ENCODE assay signal across 32 cellular contexts in genomic region chr4:155241225-155241624, GRCh38. TPM values are rescaled to one million over a fixed set of nuclear protein-coding genes. Genes with fewer than 3 reads are reported as not detected.
"Had no signal": no experiment of that assay in that cellular context is flagged by ENCODE, and none has a peak within 500 bp of the region (broad histone marks: within the 10 kb centered on the region; RNA-seq: fewer than 3 reads in every experiment).

No MANE protein-coding gene starts in this region.

- H3K79me2 ChIP-seq: parathyroid adenoma had no signal

- H3K4me2 ChIP-seq: neural progenitor cell, smooth muscle cell had no signal

- H3K9me3 ChIP-seq: ovary, psoas muscle, suprapubic skin, testis, transverse colon, upper lobe of right lung, uterus had no signal

- H3K27me3 ChIP-seq: neural progenitor cell, ovary, suprapubic skin, testis, tibial artery, transverse colon, upper lobe of right lung had no signal

- H3K9me3 Mint-ChIP-seq: neural progenitor cell had no signal

- H3K27ac Mint-ChIP-seq: natural killer cell; nephron; neural progenitor cell; progenitor cell of endocrine pancreas; stimulated activated memory B cell treated with anti-CD40 and anti-IgM and Interleukin-4, amounts not matched to agents 10 μg/mL and 1 μg/mL and 100 μg/mL, for 72 hours; stimulated activated naive CD8-positive, alpha-beta T cell treated with anti-CD3 and anti-CD28 coated beads, Interleukin-15, amount 100 ng/mL, for 72 hours; type B pancreatic cell had no signal

- H3K9ac ChIP-seq: neural progenitor cell, parathyroid adenoma had no signal

- H3K36me3 ChIP-seq: neural progenitor cell, ovary, spleen, suprapubic skin, tibial artery, transverse colon, upper lobe of right lung, uterus had no signal

- H3K27me3 Mint-ChIP-seq: progenitor cell of endocrine pancreas; stimulated activated memory B cell treated with anti-CD40 and anti-IgM and Interleukin-4, amounts not matched to agents 10 μg/mL and 1 μg/mL and 100 μg/mL, for 72 hours; stimulated activated naive CD8-positive, alpha-beta T cell treated with anti-CD3 and anti-CD28 coated beads, Interleukin-15, amount 100 ng/mL, for 72 hours; type B pancreatic cell had no signal

- ATAC-seq: natural killer cell; psoas muscle; right cardiac atrium; sciatic nerve; stimulated activated memory B cell treated with anti-CD40 and anti-IgM and Interleukin-4, amounts not matched to agents 10 μg/mL and 1 μg/mL and 100 μg/mL, for 72 hours; stimulated activated naive CD8-positive, alpha-beta T cell treated with anti-CD3 and anti-CD28 coated beads, Interleukin-15, amount 100 ng/mL, for 72 hours; stimulated activated naive CD8-positive, alpha-beta T cell treated with anti-CD3 and anti-CD28 coated beads, Interleukin-15, Interleukin-2, amounts not matched to agents 100 U/mL and 50 U/mL, for 24 hours; upper lobe of right lung had no signal

- H3K27ac ChIP-seq: neural progenitor cell, ovary, parathyroid adenoma, psoas muscle, skin epidermis, spleen, suprapubic skin, testis, tibial artery, transverse colon, upper lobe of right lung, uterus had no signal

- H3K4me1 Mint-ChIP-seq: natural killer cell; nephron; neural progenitor cell; stimulated activated memory B cell treated with anti-CD40 and anti-IgM and Interleukin-4, amounts not matched to agents 10 μg/mL and 1 μg/mL and 100 μg/mL, for 72 hours; stimulated activated naive CD8-positive, alpha-beta T cell treated with anti-CD3 and anti-CD28 coated beads, Interleukin-15, amount 100 ng/mL, for 72 hours had no signal

- H3K36me3 Mint-ChIP-seq: natural killer cell; neural progenitor cell; stimulated activated memory B cell treated with anti-CD40 and anti-IgM and Interleukin-4, amounts not matched to agents 10 μg/mL and 1 μg/mL and 100 μg/mL, for 72 hours; type B pancreatic cell had no signal

- H3K4me3 ChIP-seq: neural progenitor cell, ovary, psoas muscle, skin epidermis, smooth muscle cell, spleen, suprapubic skin, testis, tibial artery, transverse colon, upper lobe of right lung, uterus had no signal

- DNase-seq: natural killer cell; occipital lobe; ovary; posterior cingulate gyrus; psoas muscle; right cardiac atrium; spleen; stimulated activated CD4-positive, alpha-beta T cell treated with anti-CD3 and anti-CD28 coated beads, Interleukin-12 subunit alpha, Interleukin-12 subunit beta, amount 100 ng/mL, for 4 hours; stimulated activated CD4-positive, alpha-beta T cell treated with anti-CD3 and anti-CD28 coated beads, Interleukin-1b, Interleukin-23, amount 100 ng/mL, for 48 hours; stimulated activated CD4-positive, alpha-beta T cell treated with anti-CD3 and anti-CD28 coated beads, Interleukin-4, amount 100 ng/mL, for 1 hour; stimulated activated CD4-positive, alpha-beta T cell treated with anti-CD3 and anti-CD28 coated beads, Interleukin-4, amount 100 ng/mL, for 4 hours; stimulated activated CD8-positive, alpha-beta memory T cell treated with anti-CD3 and anti-CD28 coated beads, Interleukin-4, amount 100 ng/mL, for 48 hours; stimulated activated naive CD4-positive, alpha-beta T cell; stimulated activated naive CD8-positive, alpha-beta T cell treated with anti-CD3 and anti-CD28 coated beads, Interleukin-15, amount 100 ng/mL, for 72 hours; stimulated activated naive CD8-positive, alpha-beta T cell treated with anti-CD3 and anti-CD28 coated beads, Interleukin-15, Interleukin-2, amounts not matched to agents 100 U/mL and 50 U/mL, for 24 hours; substantia nigra; testis; tibial artery; transverse colon; upper lobe of right lung; uterus had no signal

- H3K4me1 ChIP-seq: neural progenitor cell, parathyroid adenoma, psoas muscle, spleen, suprapubic skin, testis, tibial artery, transverse colon, upper lobe of right lung, uterus had no signal

- H2AFZ ChIP-seq: neural progenitor cell, parathyroid adenoma had no signal

- H3K4me3 Mint-ChIP-seq: natural killer cell; nephron; neural progenitor cell; stimulated activated memory B cell treated with anti-CD40 and anti-IgM and Interleukin-4, amounts not matched to agents 10 μg/mL and 1 μg/mL and 100 μg/mL, for 72 hours; stimulated activated naive CD8-positive, alpha-beta T cell treated with anti-CD3 and anti-CD28 coated beads, Interleukin-15, amount 100 ng/mL, for 72 hours; type B pancreatic cell had no signal

RNA-seq across cellular contexts. Expression of gene NPY2R, which starts 32.8 kb away (rescaled TPM):
- total RNA-seq: natural killer cell, progenitor cell of endocrine pancreas, psoas muscle, renal cortical epithelial cell, sciatic nerve, smooth muscle cell, upper lobe of right lung had no signal
- polyA plus RNA-seq: psoas muscle, smooth muscle cell had no signal
